In genomic region chr6:63584566-63584965, GRCh38 we compare ENCODE assay signal across 28 cellular contexts.
"Had no signal": no experiment of that assay in that cellular context is flagged by ENCODE, and none has a peak within 500 bp of the region (broad histone marks: within the 10 kb centered on the region; RNA-seq: fewer than 3 reads in every experiment).

No MANE protein-coding gene starts in this region.

- H3K4me1 ChIP-seq: adrenal gland, right atrium auricular region, tibial artery, uterus had no signal

- ATAC-seq: activated CD4-positive, alpha-beta T cell treated with anti-CD3 and anti-CD28 coated beads for 36 hours; stimulated activated naive CD8-positive, alpha-beta T cell treated with anti-CD3 and anti-CD28 coated beads, Interleukin-15, Interleukin-2, amounts not matched to agents 100 U/mL and 50 U/mL, for 24 hours had no signal

- FAIRE-seq: astrocyte, bronchial epithelial cell, TTC549 had no signal

- H3K4me1 Mint-ChIP-seq: activated CD4-positive, alpha-beta T cell treated with anti-CD3 and anti-CD28 coated beads for 36 hours; memory B cell; naive B cell; neural progenitor cell had no signal

- H3K9me3 Mint-ChIP-seq: activated CD4-positive, alpha-beta memory T cell treated with anti-CD3 and anti-CD28 coated beads for 36 hours; activated naive CD4-positive, alpha-beta T cell treated with anti-CD3 and anti-CD28 coated beads, Interleukin-2, amount 50 U/mL, for 72 hours; activated T-helper 1 cell treated with anti-CD3 and anti-CD28 coated beads, Interleukin-12 subunit alpha, Interleukin-12 subunit beta, Interleukin-2, Interleukin-4 antibody, amounts not matched to agents 30 ng/mL and 10 ng/mL and 1 ng/mL, durations not matched to agents 14 hours and 24 hours and 36 hours; dendritic cell treated with granulocyte-macrophage colony-stimulating factor and Interleukin-4, amounts not matched to agents 40 ng/mL and 50 ng/mL, for 4 days; memory B cell; naive B cell; neural progenitor cell; T-helper 2 cell treated with Interferon-gamma antibody and Interleukin-4, amounts not matched to agents 5 μg/mL and 100 μg/mL, for 36 hours; WTC11 had no signal

- H3K9ac ChIP-seq: neural progenitor cell had no signal

- H3K9me3 ChIP-seq: adrenal gland, mucosa of descending colon, right atrium auricular region, tibial artery, uterus had no signal

- H3K27me3 Mint-ChIP-seq: activated CD4-positive, alpha-beta memory T cell treated with anti-CD3 and anti-CD28 coated beads for 36 hours; activated CD4-positive, alpha-beta T cell treated with anti-CD3 and anti-CD28 coated beads for 36 hours; dendritic cell treated with granulocyte-macrophage colony-stimulating factor and Interleukin-4, amounts not matched to agents 40 ng/mL and 50 ng/mL, for 4 days; naive B cell; progenitor cell of endocrine pancreas had no signal

- H3K4me3 ChIP-seq: adrenal gland, mucosa of descending colon, neural progenitor cell, right atrium auricular region, skin epidermis, tibial artery, uterus had no signal

- DNase-seq: activated CD4-positive, alpha-beta memory T cell treated with anti-CD3 and anti-CD28 coated beads for 36 hours; activated CD4-positive, alpha-beta T cell treated with anti-CD3 and anti-CD28 coated beads for 36 hours; activated gamma-delta T cell treated with Interleukin-2 at 50 U/mL for 16 hours; activated T-cell treated with anti-CD3 and anti-CD28 coated beads for 4 hours; effector CD8-positive, alpha-beta T cell; glutamatergic neuron; hippocampal formation; left colon; mucosa of descending colon; naive B cell; stimulated activated naive CD8-positive, alpha-beta T cell treated with anti-CD3 and anti-CD28 coated beads, Interleukin-15, Interleukin-2, amounts not matched to agents 100 U/mL and 50 U/mL, for 24 hours; substantia nigra; tibial artery; uterus had no signal

- H2AFZ ChIP-seq: neural progenitor cell had no signal

- H3K27ac ChIP-seq: adrenal gland, neural progenitor cell, skin epidermis, tibial artery, uterus had no signal

- H3K4me3 Mint-ChIP-seq: activated CD4-positive, alpha-beta memory T cell treated with anti-CD3 and anti-CD28 coated beads for 36 hours; activated CD4-positive, alpha-beta T cell treated with anti-CD3 and anti-CD28 coated beads for 36 hours; activated T-helper 1 cell treated with anti-CD3 and anti-CD28 coated beads, Interleukin-12 subunit alpha, Interleukin-12 subunit beta, Interleukin-2, Interleukin-4 antibody, amounts not matched to agents 30 ng/mL and 10 ng/mL and 1 ng/mL, durations not matched to agents 14 hours and 24 hours and 36 hours; dendritic cell treated with granulocyte-macrophage colony-stimulating factor and Interleukin-4, amounts not matched to agents 40 ng/mL and 50 ng/mL, for 4 days; memory B cell; naive B cell; neural progenitor cell; T-helper 2 cell treated with Interferon-gamma antibody and Interleukin-4, amounts not matched to agents 5 μg/mL and 100 μg/mL, for 36 hours; WTC11 had no signal

- H3K4me2 ChIP-seq: neural progenitor cell had no signal

- H3K27me3 ChIP-seq: adrenal gland, neural progenitor cell, right atrium auricular region, tibial artery, uterus had no signal

- H3K36me3 ChIP-seq: uterus had no signal

- H3K27ac Mint-ChIP-seq: activated CD4-positive, alpha-beta memory T cell treated with anti-CD3 and anti-CD28 coated beads for 36 hours; activated CD4-positive, alpha-beta T cell treated with anti-CD3 and anti-CD28 coated beads for 36 hours; activated T-helper 1 cell treated with anti-CD3 and anti-CD28 coated beads, Interleukin-12 subunit alpha, Interleukin-12 subunit beta, Interleukin-2, Interleukin-4 antibody, amounts not matched to agents 30 ng/mL and 10 ng/mL and 1 ng/mL, durations not matched to agents 14 hours and 24 hours and 36 hours; dendritic cell treated with granulocyte-macrophage colony-stimulating factor and Interleukin-4, amounts not matched to agents 40 ng/mL and 50 ng/mL, for 4 days; memory B cell; neural progenitor cell; progenitor cell of endocrine pancreas; T-helper 2 cell treated with Interferon-gamma antibody and Interleukin-4, amounts not matched to agents 5 μg/mL and 100 μg/mL, for 36 hours; WTC11 had no signal
